ENCODE assay signal across 9 cellular contexts in genomic region chr6:30829016-30829415, GRCh38. TPM values are rescaled to one million over a fixed set of nuclear protein-coding genes. Genes with fewer than 3 reads are reported as not detected.
DNase-seq lines count a peak whose midpoint lies in the region; ATAC-seq lines count a peak whose summit lies in the region.
"Had no signal": no experiment of that assay in that cellular context is flagged by ENCODE, and none has a peak within 500 bp of the region (broad histone marks: within the 10 kb centered on the region; RNA-seq: fewer than 3 reads in every experiment).

No MANE protein-coding gene starts in this region.

- no peak for ATAC-seq in activated CD8-positive, alpha-beta memory T cell treated with anti-CD3 and anti-CD28 coated beads, Interleukin-2, amount 10 ng/mL, durations not matched to agents 7 days and 5 days
- peak in 1 of 2 donors; percentile 25 for ATAC-seq in activated naive CD4-positive, alpha-beta T cell treated with anti-CD3 and anti-CD28 coated beads, Interleukin-2, amount 50 U/mL, for 72 hours
- ATAC-seq in HG02870 (IDR thresholded peaks at IDR 0.05; ENCODE audit: unreplicated experiment) = no peak
- no peak for ATAC-seq in GM19035 (IDR thresholded peaks at IDR 0.05; ENCODE audit: unreplicated experiment)

- peak overlapping the region; percentile 82 for H3K4me3 Mint-ChIP-seq in activated CD8-positive, alpha-beta memory T cell treated with anti-CD3 and anti-CD28 coated beads, Interleukin-2, amount 10 ng/mL, durations not matched to agents 7 days and 5 days
- H3K4me3 Mint-ChIP-seq: memory B cell had no signal

- peak overlapping the region; percentile 98 for H3K27ac Mint-ChIP-seq in activated CD8-positive, alpha-beta memory T cell treated with anti-CD3 and anti-CD28 coated beads, Interleukin-2, amount 10 ng/mL, durations not matched to agents 7 days and 5 days
- peak overlapping the region; percentile 86 to 94 for H3K27ac Mint-ChIP-seq in activated naive CD4-positive, alpha-beta T cell treated with anti-CD3 and anti-CD28 coated beads, Interleukin-2, amount 50 U/mL, for 72 hours
- H3K27ac Mint-ChIP-seq: memory B cell had no signal

- no peaks in the 10 kb centered on the region for H3K36me3 ChIP-seq in subcutaneous abdominal adipose tissue (ENCODE audit: control insufficient read depth in 5 of 5, insufficient read depth in 5 of 5, low read length in 5 of 5)

- peaks cover 11% of the 10 kb centered on the region for H3K36me3 Mint-ChIP-seq in activated CD8-positive, alpha-beta memory T cell treated with anti-CD3 and anti-CD28 coated beads, Interleukin-2, amount 10 ng/mL, durations not matched to agents 7 days and 5 days
- peaks cover 6 to 26% of the 10 kb centered on the region in 2 donors for H3K36me3 Mint-ChIP-seq in activated naive CD4-positive, alpha-beta T cell treated with anti-CD3 and anti-CD28 coated beads, Interleukin-2, amount 50 U/mL, for 72 hours
- H3K36me3 Mint-ChIP-seq: memory B cell had no signal

- H3K27ac ChIP-seq in layer of hippocampus (ENCODE audit: low read depth, low read length) = peak overlapping the region; percentile 31
- H3K27ac ChIP-seq in subcutaneous abdominal adipose tissue (ENCODE audit: low read depth, low read length) = peak overlapping the region; percentile 64

- peaks cover 59% of the 10 kb centered on the region for H3K4me1 Mint-ChIP-seq in activated CD8-positive, alpha-beta memory T cell treated with anti-CD3 and anti-CD28 coated beads, Interleukin-2, amount 10 ng/mL, durations not matched to agents 7 days and 5 days

- CTCF ChIA-PET in activated CD8-positive, alpha-beta memory T cell treated with anti-CD3 and anti-CD28 coated beads, Interleukin-2, amount 10 ng/mL, durations not matched to agents 7 days and 5 days (lab: Charles Lee) = interaction anchor here (0.5 to 13.1 kb wide), 27 partner anchors 9 to 347 kb away, joined by 3 to 191 read pairs (median 6); partner anchors contain the start of genes DDR1, GTF2H4, IER3 and VARS2

- H3K9me3 Mint-ChIP-seq in activated CD8-positive, alpha-beta memory T cell treated with anti-CD3 and anti-CD28 coated beads, Interleukin-2, amount 10 ng/mL, durations not matched to agents 7 days and 5 days (ENCODE audit: low read depth) = no peaks in the 10 kb centered on the region
- H3K9me3 Mint-ChIP-seq in activated naive CD4-positive, alpha-beta T cell treated with anti-CD3 and anti-CD28 coated beads, Interleukin-2, amount 50 U/mL, for 72 hours = no peaks in the 10 kb centered on the region
- H3K9me3 Mint-ChIP-seq: memory B cell had no signal

- H3K27me3 Mint-ChIP-seq in activated CD8-positive, alpha-beta memory T cell treated with anti-CD3 and anti-CD28 coated beads, Interleukin-2, amount 10 ng/mL, durations not matched to agents 7 days and 5 days = no peaks in the 10 kb centered on the region

- H3K27me3 ChIP-seq in layer of hippocampus (ENCODE audit: control insufficient read depth, insufficient read depth, low read length) = no peaks in the 10 kb centered on the region
- no peaks in the 10 kb centered on the region for H3K27me3 ChIP-seq in subcutaneous abdominal adipose tissue (ENCODE audit: control insufficient read depth in 5 of 5, insufficient read depth in 4 of 5, low read length in 5 of 5)

- peaks cover 0 to 19% (median 18%) of the 10 kb centered on the region in 5 donors for H3K4me1 ChIP-seq in subcutaneous abdominal adipose tissue (ENCODE audit: control insufficient read depth in 5 of 5, insufficient read depth in 5 of 5, low read length in 5 of 5)

- H3K9me3 ChIP-seq in subcutaneous abdominal adipose tissue (ENCODE audit: control insufficient read depth in 5 of 5, low read length in 5 of 5) = no peaks in the 10 kb centered on the region

- no peak for DNase-seq in activated CD8-positive, alpha-beta memory T cell treated with anti-CD3 and anti-CD28 coated beads, Interleukin-2, amount 10 ng/mL, durations not matched to agents 7 days and 5 days
- no peak for DNase-seq in activated CD8-positive, alpha-beta memory T cell treated with anti-CD3 and anti-CD28 coated beads, Interleukin-2, amount 50 U/mL, for 48 hours
- no peak for DNase-seq in activated naive CD4-positive, alpha-beta T cell treated with anti-CD3 and anti-CD28 coated beads, Interleukin-2, amount 50 U/mL, for 72 hours (ENCODE audit: low spot score in 2 of 2)
- no peak for DNase-seq in pons (ENCODE audit: low spot score)

- H3K4me3 ChIP-seq in subcutaneous abdominal adipose tissue (ENCODE audit: low read depth in 1 of 5, low read length in 5 of 5) = no peak overlapping the region

- H3K9ac ChIP-seq in subcutaneous abdominal adipose tissue (ENCODE audit: low read length in 5 of 5) = peak overlapping the region in 2 of 5 donors; percentile 35 to 51

RNA-seq across cellular contexts. Expression of gene DDR1, which starts 55.3 kb away (rescaled TPM):
- 1 to 10 TPM; 3.8 to 4.9 TPM for total RNA-seq in activated CD8-positive, alpha-beta memory T cell treated with anti-CD3 and anti-CD28 coated beads, Interleukin-2, amount 10 ng/mL, durations not matched to agents 7 days and 5 days
- total RNA-seq in activated naive CD4-positive, alpha-beta T cell treated with anti-CD3 and anti-CD28 coated beads, Interleukin-2, amount 50 U/mL, for 72 hours = 10 to 100 TPM; 15.2 to 20.7 TPM
